Comparison of ENCODE assay signal across 30 cellular contexts in genomic region chr14:95446470-95446869, GRCh38.
A peak's percentile ranks its signal among the peaks of the same experiment; 100 is the strongest.
DNase-seq lines count a peak whose midpoint lies in the region; ATAC-seq and TF ChIP-seq lines count a peak whose summit lies in the region.
"Had no signal": no experiment of that assay in that cellular context is flagged by ENCODE, and none has a peak within 500 bp of the region (broad histone marks: within the 10 kb centered on the region; RNA-seq: fewer than 3 reads in every experiment).

No MANE protein-coding gene starts in this region.

- H3K36me3 ChIP-seq in CD4-positive, CD25-positive, alpha-beta regulatory T cell (ENCODE audit: control insufficient read depth, insufficient read depth, low read length), result peaks cover 77% of the 10 kb centered on the region
- H3K36me3 ChIP-seq: HAP-1, MG63 had no signal

- H3K4me1 Mint-ChIP-seq in activated CD8-positive, alpha-beta T cell treated with anti-CD3 and anti-CD28 coated beads for 36 hours (ENCODE audit: low read depth), result peaks cover 4% of the 10 kb centered on the region
- H3K4me1 Mint-ChIP-seq in activated CD8-positive, alpha-beta T cell treated with anti-CD3 and anti-CD28 coated beads, Interleukin-2, amount 10 ng/mL, durations not matched to agents 7 days and 5 days (ENCODE audit: low read depth), result peaks cover 3% of the 10 kb centered on the region
- H3K4me1 Mint-ChIP-seq in CD4-positive, CD25-positive, alpha-beta regulatory T cell, result peaks cover 4 to 15% (median 7%) of the 10 kb centered on the region in 4 donors
- peaks cover 10% of the 10 kb centered on the region for H3K4me1 Mint-ChIP-seq in activated CD4-positive, alpha-beta memory T cell treated with anti-CD3 and anti-CD28 coated beads for 36 hours (ENCODE audit: low read depth)
- peaks cover 3% of the 10 kb centered on the region for H3K4me1 Mint-ChIP-seq in memory B cell

- POLR2A ChIA-PET in activated CD8-positive, alpha-beta T cell treated with anti-CD3 and anti-CD28 coated beads for 36 hours (lab: Charles Lee), result interaction anchor here (1.1 to 1.4 kb wide), 3 partner anchors 11 to 87 kb away, joined by 3 to 4 read pairs (median 4); partner anchors contain the start of gene GLRX5
- POLR2A ChIA-PET in activated CD8-positive, alpha-beta T cell treated with anti-CD3 and anti-CD28 coated beads, Interleukin-2, amount 10 ng/mL, durations not matched to agents 7 days and 5 days (lab: Charles Lee), result interaction anchor here (1.4 to 2.0 kb wide), 2 partner anchors 69 to 77 kb away, joined by 4 to 7 read pairs; no protein-coding TSS in a partner anchor
- POLR2A ChIA-PET in activated CD4-positive, alpha-beta memory T cell treated with anti-CD3 and anti-CD28 coated beads for 36 hours (lab: Charles Lee), result interaction anchor here (2.6 kb wide), 1 partner anchor 68 kb away, joined by 8 read pairs; no protein-coding TSS in a partner anchor

- no peaks in the 10 kb centered on the region for H3K27me3 Mint-ChIP-seq in activated CD8-positive, alpha-beta T cell treated with anti-CD3 and anti-CD28 coated beads for 36 hours
- no peaks in the 10 kb centered on the region for H3K27me3 Mint-ChIP-seq in activated CD8-positive, alpha-beta T cell treated with anti-CD3 and anti-CD28 coated beads, Interleukin-2, amount 10 ng/mL, durations not matched to agents 7 days and 5 days (ENCODE audit: low read depth)
- H3K27me3 Mint-ChIP-seq in CD4-positive, CD25-positive, alpha-beta regulatory T cell, result no peaks in the 10 kb centered on the region
- H3K27me3 Mint-ChIP-seq in activated CD4-positive, alpha-beta memory T cell treated with anti-CD3 and anti-CD28 coated beads for 36 hours, result no peaks in the 10 kb centered on the region
- no peaks in the 10 kb centered on the region for H3K27me3 Mint-ChIP-seq in memory B cell
- H3K27me3 Mint-ChIP-seq: activated CD8-positive, alpha-beta memory T cell treated with anti-CD3 and anti-CD28 coated beads, Interleukin-2, amount 10 ng/mL, durations not matched to agents 7 days and 5 days had no signal

- CTCF ChIA-PET in activated CD8-positive, alpha-beta T cell treated with anti-CD3 and anti-CD28 coated beads for 36 hours (lab: Charles Lee), result interaction anchor here (1.3 to 9.5 kb wide), 4 partner anchors 11 to 88 kb away, joined by 4 to 188 read pairs (median 38); partner anchors contain the start of gene GLRX5
- CTCF ChIA-PET in activated CD8-positive, alpha-beta T cell treated with anti-CD3 and anti-CD28 coated beads, Interleukin-2, amount 10 ng/mL, durations not matched to agents 7 days and 5 days (lab: Charles Lee), result interaction anchor here (0.8 to 9.5 kb wide), 6 partner anchors 17 to 90 kb away, joined by 3 to 185 read pairs (median 3); no protein-coding TSS in a partner anchor
- CTCF ChIA-PET in activated CD4-positive, alpha-beta memory T cell treated with anti-CD3 and anti-CD28 coated beads for 36 hours (lab: Charles Lee), result interaction anchor here (0.8 to 10.2 kb wide), 4 partner anchors 19 to 90 kb away, joined by 3 to 202 read pairs (median 44); partner anchors contain the start of gene GLRX5

- H3K27me3 ChIP-seq in CD4-positive, CD25-positive, alpha-beta regulatory T cell (ENCODE audit: control insufficient read depth, insufficient read depth, low read length), result no peaks in the 10 kb centered on the region
- H3K27me3 ChIP-seq: adrenal gland, heart right ventricle, MG63 had no signal

- H3K27ac ChIP-seq in CD4-positive, CD25-positive, alpha-beta regulatory T cell (ENCODE audit: insufficient read depth, low read length, poor library complexity, severe bottlenecking), result no peak overlapping the region
- H3K27ac ChIP-seq: adrenal gland, heart right ventricle, KMS-11, psoas muscle had no signal

- no peaks in the 10 kb centered on the region for H3K9me3 ChIP-seq in CD4-positive, CD25-positive, alpha-beta regulatory T cell (ENCODE audit: control insufficient read depth in 2 of 2, low read length in 2 of 2)
- H3K9me3 ChIP-seq: adrenal gland, HAP-1, heart right ventricle, MG63, psoas muscle had no signal

- peak overlapping the region; percentile 36 for H3K27ac Mint-ChIP-seq in activated CD8-positive, alpha-beta T cell treated with anti-CD3 and anti-CD28 coated beads for 36 hours
- H3K27ac Mint-ChIP-seq in activated CD8-positive, alpha-beta T cell treated with anti-CD3 and anti-CD28 coated beads, Interleukin-2, amount 10 ng/mL, durations not matched to agents 7 days and 5 days, result no peak overlapping the region
- H3K27ac Mint-ChIP-seq in CD4-positive, CD25-positive, alpha-beta regulatory T cell, result peak overlapping the region in 2 of 3 donors; percentile 58 to 59
- peak overlapping the region; percentile 46 for H3K27ac Mint-ChIP-seq in activated CD4-positive, alpha-beta memory T cell treated with anti-CD3 and anti-CD28 coated beads for 36 hours
- peak overlapping the region; percentile 62 for H3K27ac Mint-ChIP-seq in memory B cell
- H3K27ac Mint-ChIP-seq: activated CD8-positive, alpha-beta memory T cell treated with anti-CD3 and anti-CD28 coated beads, Interleukin-2, amount 10 ng/mL, durations not matched to agents 7 days and 5 days; mesothelial cell of epicardium had no signal

- DNase-seq in activated CD8-positive, alpha-beta T cell treated with anti-CD3 and anti-CD28 coated beads for 36 hours, result no peak
- DNase-seq in activated CD8-positive, alpha-beta T cell treated with anti-CD3 and anti-CD28 coated beads, Interleukin-2, amount 10 ng/mL, durations not matched to agents 7 days and 5 days, result no peak
- no peak for DNase-seq in CD4-positive, CD25-positive, alpha-beta regulatory T cell
- DNase-seq in activated CD4-positive, alpha-beta memory T cell treated with anti-CD3 and anti-CD28 coated beads for 36 hours, result no peak
- DNase-seq in memory B cell (ENCODE audit: low spot score in 2 of 2) (no peak), OCI-M1 (lab: John Stamatoyannopoulos, UW) (no peak), germinal center (ENCODE audit: low spot score) (no peak), DMS153 treated with DMSO at 0.1 percent for 48 hours (lab: John Stamatoyannopoulos, UW; ENCODE audit: unreplicated experiment) (no peak)
- DNase-seq: activated CD4-positive, CD25-positive, alpha-beta regulatory T cell treated with anti-CD3 and anti-CD28 coated beads, Interleukin-2, amount 50 U/mL, for 72 hours; activated CD8-positive, alpha-beta memory T cell treated with anti-CD3 and anti-CD28 coated beads, Interleukin-2, amount 10 ng/mL, durations not matched to agents 7 days and 5 days; adrenal gland; AML-193; dermis blood vessel endothelial cell; foreskin melanocyte; heart right ventricle; MG63; NCI-H1105 treated with DMSO at 0.1 percent for 48 hours; NCI-H2029 treated with DMSO at 0.1 percent for 48 hours; NCI-H526; NK-92 treated with Interleukin-12 subunit alpha and Interleukin-12 subunit beta, amount 100 ng/mL, for 24 hours; occipital lobe; PC-3; psoas muscle; stimulated activated CD4-positive, alpha-beta T cell treated with anti-CD3 and anti-CD28 coated beads, Interleukin-2, amount 100 ng/mL, for 48 hours; T-helper 2 cell; trophoblast cell had no signal

- no peak overlapping the region for H3K4me3 ChIP-seq in CD4-positive, CD25-positive, alpha-beta regulatory T cell (ENCODE audit: low read depth, low read length)
- H3K4me3 ChIP-seq: adrenal gland, HAP-1, heart right ventricle, MG63, psoas muscle had no signal

- H3K36me3 Mint-ChIP-seq in activated CD8-positive, alpha-beta T cell treated with anti-CD3 and anti-CD28 coated beads for 36 hours (ENCODE audit: low read depth), result peaks cover 28% of the 10 kb centered on the region
- peaks cover 75% of the 10 kb centered on the region for H3K36me3 Mint-ChIP-seq in activated CD8-positive, alpha-beta T cell treated with anti-CD3 and anti-CD28 coated beads, Interleukin-2, amount 10 ng/mL, durations not matched to agents 7 days and 5 days (ENCODE audit: low read depth)
- peaks cover 23% of the 10 kb centered on the region for H3K36me3 Mint-ChIP-seq in CD4-positive, CD25-positive, alpha-beta regulatory T cell
- peaks cover 28% of the 10 kb centered on the region for H3K36me3 Mint-ChIP-seq in activated CD4-positive, alpha-beta memory T cell treated with anti-CD3 and anti-CD28 coated beads for 36 hours
- peaks cover 10% of the 10 kb centered on the region for H3K36me3 Mint-ChIP-seq in memory B cell
- H3K36me3 Mint-ChIP-seq: mesothelial cell of epicardium had no signal

- no peaks in the 10 kb centered on the region for H3K9me3 Mint-ChIP-seq in activated CD8-positive, alpha-beta T cell treated with anti-CD3 and anti-CD28 coated beads for 36 hours
- H3K9me3 Mint-ChIP-seq in activated CD8-positive, alpha-beta T cell treated with anti-CD3 and anti-CD28 coated beads, Interleukin-2, amount 10 ng/mL, durations not matched to agents 7 days and 5 days (ENCODE audit: insufficient read depth), result no peaks in the 10 kb centered on the region
- H3K9me3 Mint-ChIP-seq in CD4-positive, CD25-positive, alpha-beta regulatory T cell, result no peaks in the 10 kb centered on the region
- H3K9me3 Mint-ChIP-seq in activated CD4-positive, alpha-beta memory T cell treated with anti-CD3 and anti-CD28 coated beads for 36 hours, result no peaks in the 10 kb centered on the region
- H3K9me3 Mint-ChIP-seq in memory B cell, result no peaks in the 10 kb centered on the region
- H3K9me3 Mint-ChIP-seq: mesothelial cell of epicardium had no signal

- no peak for TF ChIP-seq CTCF in activated CD8-positive, alpha-beta T cell treated with anti-CD3 and anti-CD28 coated beads for 36 hours (IDR thresholded peaks at IDR 0.05)

- intact Hi-C loops in activated CD8-positive, alpha-beta T cell treated with anti-CD3 and anti-CD28 coated beads for 36 hours (cut with micrococcal nuclease), result no loop called here
- intact Hi-C loops in activated CD4-positive, alpha-beta memory T cell treated with anti-CD3 and anti-CD28 coated beads for 36 hours (cut with micrococcal nuclease), result loop anchor here (10.0 kb wide), 1 partner anchor 238 kb away; the partner anchor contains the start of gene TCL1B

- no peak for ATAC-seq in activated CD8-positive, alpha-beta T cell treated with anti-CD3 and anti-CD28 coated beads for 36 hours
- no peak for ATAC-seq in activated CD8-positive, alpha-beta T cell treated with anti-CD3 and anti-CD28 coated beads, Interleukin-2, amount 10 ng/mL, durations not matched to agents 7 days and 5 days
- ATAC-seq in CD4-positive, CD25-positive, alpha-beta regulatory T cell (ENCODE audit: low read depth in 2 of 2), result no peak
- no peak for ATAC-seq in memory B cell (ENCODE audit: low read depth)
- ATAC-seq: activated CD8-positive, alpha-beta memory T cell treated with anti-CD3 and anti-CD28 coated beads, Interleukin-2, amount 10 ng/mL, durations not matched to agents 7 days and 5 days; heart right ventricle; PC-3; psoas muscle; sciatic nerve had no signal

- H3K4me3 Mint-ChIP-seq in activated CD8-positive, alpha-beta T cell treated with anti-CD3 and anti-CD28 coated beads for 36 hours, result no peak overlapping the region
- H3K4me3 Mint-ChIP-seq in activated CD8-positive, alpha-beta T cell treated with anti-CD3 and anti-CD28 coated beads, Interleukin-2, amount 10 ng/mL, durations not matched to agents 7 days and 5 days, result no peak overlapping the region
- peak overlapping the region in 1 of 4 donors; percentile 16 for H3K4me3 Mint-ChIP-seq in CD4-positive, CD25-positive, alpha-beta regulatory T cell
- no peak overlapping the region for H3K4me3 Mint-ChIP-seq in activated CD4-positive, alpha-beta memory T cell treated with anti-CD3 and anti-CD28 coated beads for 36 hours
- H3K4me3 Mint-ChIP-seq in memory B cell, result no peak overlapping the region
- H3K4me3 Mint-ChIP-seq: activated CD8-positive, alpha-beta memory T cell treated with anti-CD3 and anti-CD28 coated beads, Interleukin-2, amount 10 ng/mL, durations not matched to agents 7 days and 5 days; mesothelial cell of epicardium had no signal

- H3K4me1 ChIP-seq in CD4-positive, CD25-positive, alpha-beta regulatory T cell (ENCODE audit: control insufficient read depth, insufficient read depth, low read length, poor library complexity, severe bottlenecking), result peaks cover 5% of the 10 kb centered on the region
- H3K4me1 ChIP-seq: adrenal gland, HAP-1, psoas muscle had no signal
